ENCODE assay signal across 19 cellular contexts in the genomic region with DNA sequence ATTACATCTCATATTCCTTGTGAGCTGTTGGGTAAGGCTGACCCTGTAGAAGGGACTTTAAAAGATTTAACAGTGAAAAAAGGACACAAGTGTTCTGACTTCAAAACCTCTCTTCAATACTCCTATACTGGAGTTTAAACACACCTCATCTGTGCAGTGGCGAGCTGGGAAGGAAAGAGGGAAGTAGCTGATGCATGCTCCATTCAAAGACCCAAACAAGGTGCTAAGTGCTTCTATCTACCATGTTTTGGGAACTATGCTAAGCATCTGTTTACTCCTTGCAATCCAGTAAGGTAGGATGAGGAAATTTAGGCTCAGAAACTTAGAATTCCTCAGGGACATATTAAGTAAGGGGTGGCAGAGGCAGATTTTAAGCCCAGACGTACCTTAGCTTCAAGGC.
"Had no signal": no experiment of that assay in that cellular context is flagged by ENCODE, and none has a peak within 500 bp of the region (broad histone marks: within the 10 kb centered on the region; RNA-seq: fewer than 3 reads in every experiment).

No MANE protein-coding gene starts in this region.

- ATAC-seq: activated T-cell treated with anti-CD3 and anti-CD28 coated beads, Interleukin-2, amount 50 U/mL, for 72 hours had no signal

- H3K4me2 ChIP-seq: KMS-11 had no signal

- H3K36me3 ChIP-seq: brain microvascular endothelial cell, cardiac muscle cell had no signal

- H3K4me3 ChIP-seq: cardiac muscle cell had no signal

- DNase-seq: activated CD4-positive, alpha-beta memory T cell treated with anti-CD3 and anti-CD28 coated beads for 36 hours; activated CD4-positive, alpha-beta T cell treated with anti-CD3 and anti-CD28 coated beads, Interleukin-2, amount 10 ng/mL, durations not matched to agents 7 days and 5 days; activated CD4-positive, CD25-positive, alpha-beta regulatory T cell; activated gamma-delta T cell treated with Interleukin-2 at 50 U/mL for 16 hours; activated naive CD4-positive, alpha-beta T cell treated with anti-CD3 and anti-CD28 coated beads, Interleukin-2, amount 10 ng/mL, durations not matched to agents 7 days and 5 days; activated naive CD8-positive, alpha-beta T cell treated with anti-CD3 and anti-CD28 coated beads for 36 hours; activated T-cell treated with anti-CD3 and anti-CD28 coated beads for 4 hours; activated T-cell treated with anti-CD3 and anti-CD28 coated beads, Interleukin-2, amount 50 U/mL, for 72 hours; brain microvascular endothelial cell; NCI-H1105; NCI-H1436; NCI-H187; NCI-H2081; NCI-H510A treated with DMSO at 0.1 percent for 48 hours; SIG-M5; T-helper 1 cell had no signal

- H3K27ac ChIP-seq: brain microvascular endothelial cell, cardiac muscle cell, KMS-11, VCaP had no signal

- H3K9ac ChIP-seq: KMS-11 had no signal

- H3K27me3 ChIP-seq: brain microvascular endothelial cell, cardiac muscle cell had no signal
